ENCODE assay signal across 26 cellular contexts in genomic region chr2:38808677-38809076, GRCh38.
"Had no signal": no experiment of that assay in that cellular context is flagged by ENCODE, and none has a peak within 500 bp of the region (broad histone marks: within the 10 kb centered on the region; RNA-seq: fewer than 3 reads in every experiment).

No MANE protein-coding gene starts in this region.

- H3K27ac ChIP-seq: coronary artery, epithelial cell of prostate, esophagus squamous epithelium, gastrocnemius medialis, heart right ventricle, left lung, lower lobe of right lung had no signal

- ATAC-seq: effector memory CD8-positive, alpha-beta T cell; esophagus mucosa; gastrocnemius medialis; heart right ventricle; left cardiac atrium; left lung; left ventricle myocardium superior; lower lobe of right lung; mucosa of descending colon had no signal

- H3K27me3 ChIP-seq: esophagus squamous epithelium, gastrocnemius medialis, heart right ventricle, left lung had no signal

- H3K9me3 ChIP-seq: esophagus squamous epithelium, gastrocnemius medialis, heart right ventricle, left lung, lower lobe of right lung, mucosa of descending colon had no signal

- FAIRE-seq: colon, endometrium, islet of Langerhans, keratinocyte had no signal

- H3K4me3 ChIP-seq: coronary artery, esophagus squamous epithelium, gastrocnemius medialis, heart right ventricle, left lung, lower lobe of right lung, mucosa of descending colon had no signal

- DNase-seq: effector CD8-positive, alpha-beta T cell; effector memory CD8-positive, alpha-beta T cell; endodermal cell; erythroblast; esophagus squamous epithelium; foreskin fibroblast; foreskin melanocyte; gastrocnemius medialis; glutamatergic neuron; head of caudate nucleus; heart right ventricle; hippocampal formation; left cardiac atrium; left lung; left ventricle myocardium superior; lower lobe of right lung; mesenchymal stem cell; mucosa of descending colon; naive B cell had no signal

- H3K4me1 ChIP-seq: esophagus squamous epithelium, gastrocnemius medialis, left lung, lower lobe of right lung had no signal
